Comparison of ENCODE assay signal across 16 cellular contexts in genomic region chr2:216714412-216714775, GRCh38. TPM values are rescaled to one million over a fixed set of nuclear protein-coding genes. Genes with fewer than 3 reads are reported as not detected.
DNase-seq lines count a peak whose midpoint lies in the region; ATAC-seq, FAIRE-seq and TF ChIP-seq lines count a peak whose summit lies in the region.
"Had no signal": no experiment of that assay in that cellular context is flagged by ENCODE, and none has a peak within 500 bp of the region (broad histone marks: within the 10 kb centered on the region; RNA-seq: fewer than 3 reads in every experiment).

No MANE protein-coding gene starts in this region.

- DNase-seq in cardiac septum (ENCODE audit: low spot score) (peak; percentile 33), left cardiac atrium (no peak), brain microvascular endothelial cell (peak; percentile 5), kidney epithelial cell (ENCODE audit: low read depth) (peak; percentile 63), urothelium cell line (ENCODE audit: low spot score) (peak; percentile 75), GM13977 (ENCODE audit: low spot score) (no peak), GM12892 (ENCODE audit: insufficient read length) (no peak), UCSD-AML1 (lab: John Stamatoyannopoulos, UW; ENCODE audit: unreplicated experiment) (no peak)
- DNase-seq: activated CD4-positive, alpha-beta T cell treated with anti-CD3 and anti-CD28 coated beads, Interleukin-2, amount 10 ng/mL, durations not matched to agents 24 days and 14 days; Caco-2; effector memory CD4-positive, alpha-beta T cell; KBM-7; NCI-H524; Peyer's patch had no signal

- no peak for ATAC-seq in left cardiac atrium

- no peak overlapping the region for H3K4me3 ChIP-seq in brain microvascular endothelial cell (ENCODE audit: low read depth, low read length)
- no peak overlapping the region for H3K4me3 ChIP-seq in kidney epithelial cell (ENCODE audit: low read depth, low read length)
- H3K4me3 ChIP-seq: Peyer's patch had no signal

- in situ Hi-C loops in brain microvascular endothelial cell (cut with HindIII; ENCODE audit: low pct_ligation_motif_present, low sequenced_read_pairs) (loop anchor here (25.0 kb wide), 1 partner anchor 448 kb away; no protein-coding TSS in a partner anchor), GM13977 (cut with MboI; ENCODE audit: low pct_unique_long_range_greater_than_20kb, low sequenced_read_pairs, unreplicated experiment) (no loop called here)

- H3K27ac ChIP-seq in brain microvascular endothelial cell: no peak overlapping the region
- H3K27ac ChIP-seq: 22Rv1 had no signal

- FAIRE-seq in urothelium cell line (lab: Jason Lieb, UNC): no peak
- no peak for FAIRE-seq in GM12892 (lab: Jason Lieb, UNC)

- no peak for TF ChIP-seq CTCF in brain microvascular endothelial cell (IDR thresholded peaks at IDR 0.05; ENCODE audit: low read depth, low read length, missing control alignments)
- no peak for TF ChIP-seq CTCF in kidney epithelial cell (IDR thresholded peaks at IDR 0.05; ENCODE audit: insufficient read depth, low read length, poor library complexity, severe bottlenecking)
- TF ChIP-seq CTCF in GM13977 (IDR thresholded peaks at IDR 0.05; ENCODE audit: extremely low read depth, insufficient read depth, missing control alignments): no peak

- no peak for TF ChIP-seq POLR2A in GM12892 (IDR thresholded peaks at IDR 0.05; ENCODE audit: low read depth, low read length)

- H3K27me3 ChIP-seq in brain microvascular endothelial cell (replicated peaks) (no peaks in the 10 kb centered on the region), kidney epithelial cell (ENCODE audit: control insufficient read depth, insufficient read depth, low read length) (no peaks in the 10 kb centered on the region)
- H3K27me3 ChIP-seq: Peyer's patch had no signal

- intact Hi-C loops in cardiac septum (cut with DNase I): no loop called here
- intact Hi-C loops in left cardiac atrium (cut with DNase I): no loop called here

- no peaks in the 10 kb centered on the region for H3K36me3 ChIP-seq in brain microvascular endothelial cell (replicated peaks)
- no peaks in the 10 kb centered on the region for H3K36me3 ChIP-seq in kidney epithelial cell (ENCODE audit: control insufficient read depth, insufficient read depth, low read length)
- H3K36me3 ChIP-seq: Peyer's patch had no signal

RNA-seq across cellular contexts. Expression of gene IGFBP5, which starts 19.0 kb away (rescaled TPM):
- 191 TPM for total RNA-seq in cardiac septum
- 100 to 1,000 TPM in 1 of 2 donors, 10 to 100 TPM in 1; 88.5 to 207 TPM for total RNA-seq in left cardiac atrium
- 51.7 and 72.3 TPM in 2 replicates for total RNA-seq in kidney epithelial cell
- polyA plus RNA-seq in GM12892 (2012; ENCODE audit: missing spikeins): not detected
- total RNA-seq: activated CD4-positive, alpha-beta T cell treated with anti-CD3 and anti-CD28 coated beads, Interleukin-2, amount 10 ng/mL, durations not matched to agents 24 days and 14 days; T-helper 2 cell treated with Interferon-gamma antibody and Interleukin-4, amounts not matched to agents 100 ng/mL and 5 ng/mL, for 36 hours had no signal

Comparison
In these comparisons a context has a peak if more than half of its experiments do, and no peak if none do; other contexts are left out.
1. DNase-seq: peak in cardiac septum (single experiment), brain microvascular endothelial cell (single experiment), kidney epithelial cell (single experiment) and urothelium cell line (single experiment); none in left cardiac atrium (single experiment), GM13977 (single experiment), GM12892 (single experiment) and UCSD-AML1 (single experiment).